Comparison of ENCODE assay signal across 11 cellular contexts in genomic region chr13:45314822-45315221, GRCh38.
"Had no signal": no experiment of that assay in that cellular context is flagged by ENCODE, and none has a peak within 500 bp of the region (broad histone marks: within the 10 kb centered on the region; RNA-seq: fewer than 3 reads in every experiment).

No MANE protein-coding gene starts in this region.

- H3K4me3 ChIP-seq: GM23248, GM23338, HAP-1 had no signal

- H3K9ac ChIP-seq: GM23248 had no signal

- H3K9me3 ChIP-seq: HAP-1 had no signal

- FAIRE-seq: H1, H54 had no signal

- ATAC-seq: GM23338, HCT116 had no signal

- H3K4me3 Mint-ChIP-seq: GM23338, H9, HFFc6 had no signal

- H2AFZ ChIP-seq: GM23248, GM23338 had no signal

- H3K27ac Mint-ChIP-seq: GM23338, H9, HFFc6 had no signal

- H3K36me3 ChIP-seq: HAP-1 had no signal

- H3K4me1 ChIP-seq: HAP-1 had no signal

- H3K27ac ChIP-seq: GM23248 had no signal

- H3K9me3 Mint-ChIP-seq: GM23338, H9, HFFc6 had no signal

- H3K4me2 ChIP-seq: GM23338 had no signal

- DNase-seq: GM23248, GOT3, H7, H9, HCEC 1CT, HFFc6 had no signal
